In genomic region chr11:65917434-65918210, GRCh38 we compare ENCODE assay signal across 1 cellular context.
TF ChIP-seq lines count a peak whose summit lies in the region.

No MANE protein-coding gene starts in this region.

TF ChIP-seq in GM23338, 12 proteins besides CTCF, POLR2A, EP300 and RAD21 (continued from another document):
- TF ChIP-seq, protein P1, sequence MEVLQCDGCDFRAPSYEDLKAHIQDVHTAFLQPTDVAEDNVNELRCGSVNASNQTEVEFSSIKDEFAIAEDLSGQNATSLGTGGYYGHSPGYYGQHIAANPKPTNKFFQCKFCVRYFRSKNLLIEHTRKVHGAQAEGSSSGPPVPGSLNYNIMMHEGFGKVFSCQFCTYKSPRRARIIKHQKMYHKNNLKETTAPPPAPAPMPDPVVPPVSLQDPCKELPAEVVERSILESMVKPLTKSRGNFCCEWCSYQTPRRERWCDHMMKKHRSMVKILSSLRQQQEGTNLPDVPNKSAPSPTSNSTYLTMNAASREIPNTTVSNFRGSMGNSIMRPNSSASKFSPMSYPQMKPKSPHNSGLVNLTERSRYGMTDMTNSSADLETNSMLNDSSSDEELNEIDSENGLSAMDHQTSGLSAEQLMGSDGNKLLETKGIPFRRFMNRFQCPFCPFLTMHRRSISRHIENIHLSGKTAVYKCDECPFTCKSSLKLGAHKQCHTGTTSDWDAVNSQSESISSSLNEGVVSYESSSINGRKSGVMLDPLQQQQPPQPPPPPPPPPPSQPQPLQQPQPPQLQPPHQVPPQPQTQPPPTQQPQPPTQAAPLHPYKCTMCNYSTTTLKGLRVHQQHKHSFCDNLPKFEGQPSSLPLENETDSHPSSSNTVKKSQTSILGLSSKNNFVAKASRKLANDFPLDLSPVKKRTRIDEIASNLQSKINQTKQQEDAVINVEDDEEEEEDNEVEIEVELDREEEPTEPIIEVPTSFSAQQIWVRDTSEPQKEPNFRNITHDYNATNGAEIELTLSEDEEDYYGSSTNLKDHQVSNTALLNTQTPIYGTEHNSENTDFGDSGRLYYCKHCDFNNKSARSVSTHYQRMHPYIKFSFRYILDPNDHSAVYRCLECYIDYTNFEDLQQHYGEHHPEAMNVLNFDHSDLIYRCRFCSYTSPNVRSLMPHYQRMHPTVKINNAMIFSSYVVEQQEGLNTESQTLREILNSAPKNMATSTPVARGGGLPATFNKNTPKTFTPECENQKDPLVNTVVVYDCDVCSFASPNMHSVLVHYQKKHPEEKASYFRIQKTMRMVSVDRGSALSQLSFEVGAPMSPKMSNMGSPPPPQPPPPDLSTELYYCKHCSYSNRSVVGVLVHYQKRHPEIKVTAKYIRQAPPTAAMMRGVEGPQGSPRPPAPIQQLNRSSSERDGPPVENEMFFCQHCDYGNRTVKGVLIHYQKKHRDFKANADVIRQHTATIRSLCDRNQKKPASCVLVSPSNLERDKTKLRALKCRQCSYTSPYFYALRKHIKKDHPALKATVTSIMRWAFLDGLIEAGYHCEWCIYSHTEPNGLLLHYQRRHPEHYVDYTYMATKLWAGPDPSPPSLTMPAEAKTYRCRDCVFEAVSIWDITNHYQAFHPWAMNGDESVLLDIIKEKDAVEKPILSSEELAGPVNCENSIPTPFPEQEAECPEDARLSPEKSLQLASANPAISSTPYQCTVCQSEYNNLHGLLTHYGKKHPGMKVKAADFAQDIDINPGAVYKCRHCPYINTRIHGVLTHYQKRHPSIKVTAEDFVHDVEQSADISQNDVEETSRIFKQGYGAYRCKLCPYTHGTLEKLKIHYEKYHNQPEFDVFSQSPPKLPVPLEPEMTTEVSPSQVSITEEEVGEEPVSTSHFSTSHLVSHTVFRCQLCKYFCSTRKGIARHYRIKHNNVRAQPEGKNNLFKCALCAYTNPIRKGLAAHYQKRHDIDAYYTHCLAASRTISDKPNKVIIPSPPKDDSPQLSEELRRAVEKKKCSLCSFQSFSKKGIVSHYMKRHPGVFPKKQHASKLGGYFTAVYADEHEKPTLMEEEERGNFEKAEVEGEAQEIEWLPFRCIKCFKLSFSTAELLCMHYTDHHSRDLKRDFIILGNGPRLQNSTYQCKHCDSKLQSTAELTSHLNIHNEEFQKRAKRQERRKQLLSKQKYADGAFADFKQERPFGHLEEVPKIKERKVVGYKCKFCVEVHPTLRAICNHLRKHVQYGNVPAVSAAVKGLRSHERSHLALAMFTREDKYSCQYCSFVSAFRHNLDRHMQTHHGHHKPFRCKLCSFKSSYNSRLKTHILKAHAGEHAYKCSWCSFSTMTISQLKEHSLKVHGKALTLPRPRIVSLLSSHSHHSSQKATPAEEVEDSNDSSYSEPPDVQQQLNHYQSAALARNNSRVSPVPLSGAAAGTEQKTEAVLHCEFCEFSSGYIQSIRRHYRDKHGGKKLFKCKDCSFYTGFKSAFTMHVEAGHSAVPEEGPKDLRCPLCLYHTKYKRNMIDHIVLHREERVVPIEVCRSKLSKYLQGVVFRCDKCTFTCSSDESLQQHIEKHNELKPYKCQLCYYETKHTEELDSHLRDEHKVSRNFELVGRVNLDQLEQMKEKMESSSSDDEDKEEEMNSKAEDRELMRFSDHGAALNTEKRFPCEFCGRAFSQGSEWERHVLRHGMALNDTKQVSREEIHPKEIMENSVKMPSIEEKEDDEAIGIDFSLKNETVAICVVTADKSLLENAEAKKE (CRISPR knock-in tag; IDR thresholded peaks at IDR 0.05): no peak
- TF ChIP-seq ZNF331 (CRISPR knock-in tag; IDR thresholded peaks at IDR 0.05; ENCODE audit: low read depth) (no peak), CREB1 (CRISPR knock-in tag; IDR thresholded peaks at IDR 0.05; ENCODE audit: low read depth) (no peak), POLR2AphosphoS5 (IDR thresholded peaks at IDR 0.05; ENCODE audit: low read depth) (no peak), JUNB (IDR thresholded peaks at IDR 0.05; ENCODE audit: unreplicated experiment) (no peak), ZNF114 (CRISPR knock-in tag; IDR thresholded peaks at IDR 0.05) (no peak)
- TF ChIP-seq, protein P2, sequence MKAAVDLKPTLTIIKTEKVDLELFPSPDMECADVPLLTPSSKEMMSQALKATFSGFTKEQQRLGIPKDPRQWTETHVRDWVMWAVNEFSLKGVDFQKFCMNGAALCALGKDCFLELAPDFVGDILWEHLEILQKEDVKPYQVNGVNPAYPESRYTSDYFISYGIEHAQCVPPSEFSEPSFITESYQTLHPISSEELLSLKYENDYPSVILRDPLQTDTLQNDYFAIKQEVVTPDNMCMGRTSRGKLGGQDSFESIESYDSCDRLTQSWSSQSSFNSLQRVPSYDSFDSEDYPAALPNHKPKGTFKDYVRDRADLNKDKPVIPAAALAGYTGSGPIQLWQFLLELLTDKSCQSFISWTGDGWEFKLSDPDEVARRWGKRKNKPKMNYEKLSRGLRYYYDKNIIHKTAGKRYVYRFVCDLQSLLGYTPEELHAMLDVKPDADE (IDR thresholded peaks at IDR 0.05): no peak
